In the genomic region with DNA sequence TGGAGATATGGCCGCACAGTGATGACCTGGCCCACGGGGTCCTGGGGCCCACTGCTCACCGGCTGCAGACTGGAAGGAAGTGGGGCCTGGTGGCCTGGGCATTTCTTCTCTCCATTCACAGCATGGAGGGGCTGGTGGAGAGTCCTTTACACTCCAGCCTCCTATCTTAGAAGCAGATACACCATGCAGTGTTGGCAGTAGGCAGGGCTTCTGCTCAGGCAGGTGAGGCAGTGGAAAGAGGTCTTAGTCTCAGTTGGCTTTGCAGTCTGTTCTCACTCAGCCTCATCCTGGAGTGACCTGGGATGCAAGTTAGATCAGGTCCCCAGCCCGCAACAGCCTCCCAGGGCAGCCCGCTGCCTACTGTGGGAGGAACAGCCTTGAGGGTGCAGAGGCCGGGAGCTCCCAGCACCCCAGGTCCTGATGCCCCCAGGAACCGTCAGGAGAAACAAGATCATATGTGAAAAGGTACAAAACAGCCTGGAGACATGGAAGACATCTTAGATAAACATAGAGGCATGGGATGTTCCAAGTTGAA, we compare ENCODE assay signal across 15 cellular contexts. TPM values are rescaled to one million over a fixed set of nuclear protein-coding genes. Genes with fewer than 3 reads are reported as not detected.
DNase-seq lines count a peak whose midpoint lies in the region; ATAC-seq and TF ChIP-seq lines count a peak whose summit lies in the region.
"Had no signal": no experiment of that assay in that cellular context is flagged by ENCODE, and none has a peak within 500 bp of the region (broad histone marks: within the 10 kb centered on the region; RNA-seq: fewer than 3 reads in every experiment).

No MANE protein-coding gene starts in this region.

- peaks cover 11 to 31% of the 10 kb centered on the region in 2 donors for H3K27me3 Mint-ChIP-seq in natural killer cell (ENCODE audit: low read depth in 2 of 2)
- peaks cover 27% of the 10 kb centered on the region for H3K27me3 Mint-ChIP-seq in activated T-cell treated with anti-CD3 and anti-CD28 coated beads, Interleukin-2, amount 50 U/mL, for 4 hours (ENCODE audit: low read depth)

- DNase-seq in left ventricle myocardium superior, result peak; percentile 10
- DNase-seq in right cardiac atrium, result no peak
- peak; percentile 2 for DNase-seq in natural killer cell
- DNase-seq in sigmoid colon, result peak; percentile 41
- DNase-seq in GM23248, result no peak
- DNase-seq in gastrocnemius medialis, result no peak
- no peak for DNase-seq in activated T-cell treated with anti-CD3 and anti-CD28 coated beads, Interleukin-2, amount 50 U/mL, for 4 hours
- DNase-seq in SKM-1 treated with dmso at 0.1 percent for 144 hours (lab: John Stamatoyannopoulos, UW; ENCODE audit: unreplicated experiment), result no peak
- DNase-seq: ACHN; Calu3; CD4-positive, CD25-positive, alpha-beta regulatory T cell; DMS 273 treated with DMSO at 0.1 percent for 48 hours had no signal

- TF ChIP-seq CTCF in natural killer cell (IDR thresholded peaks at IDR 0.05) (no peak), sigmoid colon (IDR thresholded peaks at IDR 0.05) (no peak), gastrocnemius medialis (IDR thresholded peaks at IDR 0.05 in 4 of 5, conservative IDR thresholded peaks at IDR 0.05 in 1 of 5) (no peak)

- H3K27me3 ChIP-seq in right cardiac atrium (ENCODE audit: control insufficient read depth, insufficient read depth) (no peaks in the 10 kb centered on the region), sigmoid colon (peaks cover 0 to 5% (median 0%) of the 10 kb centered on the region in 3 donors), GM23248 (replicated peaks; ENCODE audit: insufficient read depth) (peaks cover 80% of the 10 kb centered on the region), gastrocnemius medialis (no peaks in the 10 kb centered on the region)
- H3K27me3 ChIP-seq: BLaER1 treated with 17β-estradiol and CSF1 and Interleukin-3, amounts not matched to agents 10 nM and 100 nM had no signal

- H3K27ac Mint-ChIP-seq in natural killer cell, result no peak overlapping the region
- H3K27ac Mint-ChIP-seq: CD4-positive, CD25-positive, alpha-beta regulatory T cell had no signal

- no peaks in the 10 kb centered on the region for H3K79me2 ChIP-seq in GM23248 (ENCODE audit: insufficient read depth)

- TF ChIP-seq POLR2A in sigmoid colon (IDR thresholded peaks at IDR 0.05), result no peak
- TF ChIP-seq POLR2A in gastrocnemius medialis (IDR thresholded peaks at IDR 0.05), result no peak

- H3K36me3 Mint-ChIP-seq in natural killer cell, result no peaks in the 10 kb centered on the region
- H3K36me3 Mint-ChIP-seq in activated T-cell treated with anti-CD3 and anti-CD28 coated beads, Interleukin-2, amount 50 U/mL, for 4 hours (ENCODE audit: insufficient read depth), result no peaks in the 10 kb centered on the region
- H3K36me3 Mint-ChIP-seq: CD4-positive, CD25-positive, alpha-beta regulatory T cell had no signal

- no peak for TF ChIP-seq EP300 in sigmoid colon (IDR thresholded peaks at IDR 0.05)

- no peaks in the 10 kb centered on the region for H3K9me3 Mint-ChIP-seq in natural killer cell
- peaks cover 11% of the 10 kb centered on the region for H3K9me3 Mint-ChIP-seq in activated T-cell treated with anti-CD3 and anti-CD28 coated beads, Interleukin-2, amount 50 U/mL, for 4 hours

- H4K20me1 ChIP-seq in GM23248 (ENCODE audit: insufficient read depth), result no peaks in the 10 kb centered on the region
- H4K20me1 ChIP-seq: BLaER1 treated with 17β-estradiol and CSF1 and Interleukin-3, amounts not matched to agents 10 nM and 100 nM had no signal

- in situ Hi-C loops in GM23248 (cut with MboI), result no loop called here
- in situ Hi-C loops in gastrocnemius medialis (cut with MboI; ENCODE audit: low sequenced_read_pairs in 4 of 4), result no loop called here

- 78% methylated on average over 7 of the region's 7 CpGs for WGBS in right cardiac atrium
- WGBS in sigmoid colon, 2 donors, result 79 to 90% methylated on average over 7 of the region's 7 CpGs
- WGBS in GM23248 (ENCODE audit: low coverage in 1 of 2, low lambda C conversion rate in 2 of 2, missing lambda C conversion rate in 2 of 2), 2 experiments, result 48 to 53% methylated on average over 7 of the region's 7 CpGs

- H3K4me3 Mint-ChIP-seq in natural killer cell, result no peak overlapping the region
- no peak overlapping the region for H3K4me3 Mint-ChIP-seq in activated T-cell treated with anti-CD3 and anti-CD28 coated beads, Interleukin-2, amount 50 U/mL, for 4 hours
- H3K4me3 Mint-ChIP-seq: CD4-positive, CD25-positive, alpha-beta regulatory T cell had no signal

- intact Hi-C loops in left ventricle myocardium superior (cut with micrococcal nuclease), result no loop called here
- intact Hi-C loops in right cardiac atrium (cut with DNase I), result no loop called here
- intact Hi-C loops in natural killer cell (cut with micrococcal nuclease), result no loop called here
- intact Hi-C loops in sigmoid colon (cut with DNase I), result no loop called here
- intact Hi-C loops in gastrocnemius medialis (cut with DNase I; ENCODE audit: low total_unique reads), result no loop called here

- no peaks in the 10 kb centered on the region for H3K4me1 ChIP-seq in right cardiac atrium (ENCODE audit: control insufficient read depth, insufficient read depth, low read length)
- no peaks in the 10 kb centered on the region for H3K4me1 ChIP-seq in sigmoid colon
- no peaks in the 10 kb centered on the region for H3K4me1 ChIP-seq in GM23248 (ENCODE audit: insufficient read depth)
- no peaks in the 10 kb centered on the region for H3K4me1 ChIP-seq in gastrocnemius medialis
- H3K4me1 ChIP-seq: BLaER1 treated with 17β-estradiol and CSF1 and Interleukin-3, amounts not matched to agents 10 nM and 100 nM had no signal

- H3K9me2 ChIP-seq in GM23248 (ENCODE audit: insufficient read depth), result no peaks in the 10 kb centered on the region

- ATAC-seq in left ventricle myocardium superior (no peak), right cardiac atrium (no peak), natural killer cell (no peak), gastrocnemius medialis (no peak)
- no peak for ATAC-seq in activated T-cell treated with anti-CD3 and anti-CD28 coated beads, Interleukin-2, amount 50 U/mL, for 4 hours
- ATAC-seq: HCT116 had no signal

- H3K9me3 ChIP-seq in right cardiac atrium (ENCODE audit: control insufficient read depth, low read length) (no peaks in the 10 kb centered on the region), sigmoid colon (peaks cover 0 to 8% (median 0%) of the 10 kb centered on the region in 4 donors), GM23248 (ENCODE audit: low read depth) (no peaks in the 10 kb centered on the region), gastrocnemius medialis (no peaks in the 10 kb centered on the region)

- H3K4me2 ChIP-seq in GM23248 (ENCODE audit: unreplicated experiment), result no peak overlapping the region
- H3K4me2 ChIP-seq: BLaER1 treated with 17β-estradiol and CSF1 and Interleukin-3, amounts not matched to agents 10 nM and 100 nM had no signal

- H2AFZ ChIP-seq in GM23248, result no peak overlapping the region

- no peaks in the 10 kb centered on the region for H3K4me1 Mint-ChIP-seq in natural killer cell
- H3K4me1 Mint-ChIP-seq in activated T-cell treated with anti-CD3 and anti-CD28 coated beads, Interleukin-2, amount 50 U/mL, for 4 hours (ENCODE audit: low read depth), result no peaks in the 10 kb centered on the region
- H3K4me1 Mint-ChIP-seq: CD4-positive, CD25-positive, alpha-beta regulatory T cell had no signal

- no peak overlapping the region for H3K9ac ChIP-seq in GM23248
- H3K9ac ChIP-seq: BLaER1 treated with 17β-estradiol and CSF1 and Interleukin-3, amounts not matched to agents 10 nM and 100 nM had no signal

- H3K27ac ChIP-seq in right cardiac atrium (ENCODE audit: low read length) (no peak overlapping the region), sigmoid colon (no peak overlapping the region), GM23248 (no peak overlapping the region), gastrocnemius medialis (no peak overlapping the region)
- H3K27ac ChIP-seq: BLaER1 treated with 17β-estradiol and CSF1 and Interleukin-3, amounts not matched to agents 10 nM and 100 nM had no signal

- H3K4me3 ChIP-seq in right cardiac atrium (ENCODE audit: low read length) (no peak overlapping the region), sigmoid colon (no peak overlapping the region), GM23248 (no peak overlapping the region), gastrocnemius medialis (no peak overlapping the region)
- H3K4me3 ChIP-seq: BLaER1 treated with 17β-estradiol and CSF1 and Interleukin-3, amounts not matched to agents 10 nM and 100 nM had no signal

- H3K36me3 ChIP-seq in sigmoid colon (no peaks in the 10 kb centered on the region), GM23248 (ENCODE audit: low read depth) (no peaks in the 10 kb centered on the region), gastrocnemius medialis (no peaks in the 10 kb centered on the region)
- H3K36me3 ChIP-seq: BLaER1 treated with 17β-estradiol and CSF1 and Interleukin-3, amounts not matched to agents 10 nM and 100 nM had no signal

- H3F3A ChIP-seq in GM23248 (ENCODE audit: insufficient read depth), result no peaks in the 10 kb centered on the region

RNA-seq across cellular contexts. Expression of gene OTOS, which starts 45.8 kb away (rescaled TPM):
- total RNA-seq in left ventricle myocardium superior, result not detected
- total RNA-seq in right cardiac atrium, result not detected
- not detected for polyA plus RNA-seq in right cardiac atrium
- not detected for total RNA-seq in natural killer cell
- not detected for total RNA-seq in sigmoid colon
- polyA plus RNA-seq in sigmoid colon, result not detected
- not detected in 2 replicates for total RNA-seq in GM23248 (2014; rRNA removed; shearing (Covaris generic))
- not detected in 2 replicates for polyA plus RNA-seq in GM23248 (2016; fragmentation: Nextera tagmentation; extraction: Ambion mirVana)
- not detected for total RNA-seq in gastrocnemius medialis
- total RNA-seq in activated T-cell treated with anti-CD3 and anti-CD28 coated beads, Interleukin-2, amount 50 U/mL, for 4 hours, result not detected
- total RNA-seq: A172; Calu3; CD4-positive, CD25-positive, alpha-beta regulatory T cell had no signal
- polyA plus RNA-seq: CD4-positive, CD25-positive, alpha-beta regulatory T cell had no signal

RNA-seq across cellular contexts. Expression of gene COPS9, which starts 50.2 kb away (rescaled TPM):
- total RNA-seq in left ventricle myocardium superior (204 TPM), right cardiac atrium (100 to 1,000 TPM; 172 to 220 (median 185) TPM), natural killer cell (10 to 100 TPM; 51.5 to 76.5 (median 53.5) TPM), sigmoid colon (100 to 1,000 TPM; 235 to 376 (median 317) TPM), gastrocnemius medialis (100 to 1,000 TPM; 163 to 219 (median 193) TPM)
- polyA plus RNA-seq in right cardiac atrium (618 TPM), sigmoid colon (100 to 1,000 TPM; 238 to 458 (median 422) TPM), GM23248 (2016; fragmentation: Nextera tagmentation; extraction: Ambion mirVana) (340 and 350 TPM in 2 replicates)
- total RNA-seq in GM23248 (2014; rRNA removed; shearing (Covaris generic)), result 114 and 255 TPM in 2 replicates
- total RNA-seq in activated T-cell treated with anti-CD3 and anti-CD28 coated beads, Interleukin-2, amount 50 U/mL, for 4 hours, result 100 to 1,000 TPM; 171 to 191 (median 172) TPM

Comparison
In these comparisons a context has a peak if more than half of its experiments do, and no peak if none do; other contexts are left out.
1. DNase-seq: peak in left ventricle myocardium superior (single experiment), natural killer cell (single experiment) and sigmoid colon (single experiment); none in right cardiac atrium (0 of 3), GM23248 (single experiment), gastrocnemius medialis (0 of 2), activated T-cell treated with anti-CD3 and anti-CD28 coated beads, Interleukin-2, amount 50 U/mL, for 4 hours (single experiment) and SKM-1 treated with dmso at 0.1 percent for 144 hours (single experiment).